In genomic region chr11:390175-390574, GRCh38 we compare ENCODE assay signal across 13 cellular contexts. TPM values are rescaled to one million over a fixed set of nuclear protein-coding genes. Genes with fewer than 3 reads are reported as not detected.
DNase-seq lines count a peak whose midpoint lies in the region; TF ChIP-seq lines count a peak whose summit lies in the region.
"Had no signal": no experiment of that assay in that cellular context is flagged by ENCODE, and none has a peak within 500 bp of the region (broad histone marks: within the 10 kb centered on the region; RNA-seq: fewer than 3 reads in every experiment).

No MANE protein-coding gene starts in this region.

- no peak overlapping the region for H3K4me2 ChIP-seq in OCI-LY1 (ENCODE audit: low read length)
- no peak overlapping the region for H3K4me2 ChIP-seq in neural progenitor cell

- H3K9me3 ChIP-seq in OCI-LY1 (ENCODE audit: low read length) (peaks cover 4% of the 10 kb centered on the region; the same call in 1 of the 2 replicates), neural progenitor cell (ENCODE audit: low read depth) (no peaks in the 10 kb centered on the region)
- H3K9me3 ChIP-seq: vagina had no signal

- H2AFZ ChIP-seq in OCI-LY1 (ENCODE audit: low read length) (no peak overlapping the region), neural progenitor cell (replicated peaks) (no peak overlapping the region)

- H3K79me2 ChIP-seq in OCI-LY1 (ENCODE audit: insufficient read depth, low read length) (no peaks in the 10 kb centered on the region), neural progenitor cell (ENCODE audit: low read depth) (no peaks in the 10 kb centered on the region)

- DNase-seq in NCI-H524 (lab: John Stamatoyannopoulos, UW) (peak; percentile 19 to 29), NCI-H524 treated with DMSO at 0.1 percent for 48 hours (lab: John Stamatoyannopoulos, UW) (no peak), neural progenitor cell (ENCODE audit: low spot score) (peak; percentile 68), AG20443 (ENCODE audit: low spot score) (no peak)
- no peak for DNase-seq in activated CD4-positive, CD25-positive, alpha-beta regulatory T cell (lab: John Stamatoyannopoulos, UW)
- DNase-seq: activated T-cell treated with anti-CD3 and anti-CD28 coated beads for 4 hours, dermis blood vessel endothelial cell, foreskin fibroblast, islet precursor cell, psoas muscle had no signal

- H3K27ac Mint-ChIP-seq in neural progenitor cell, result no peak overlapping the region
- H3K27ac Mint-ChIP-seq: stimulated activated memory B cell treated with anti-CD40 and anti-IgM and Interleukin-4, amounts not matched to agents 10 μg/mL and 1 μg/mL and 100 μg/mL, for 72 hours had no signal

- no peaks in the 10 kb centered on the region for H3K9me3 Mint-ChIP-seq in neural progenitor cell

- TF ChIP-seq CTCF in OCI-LY1 (IDR thresholded peaks at IDR 0.05; ENCODE audit: low read length), result peak; percentile 30; the same call in 1 of the 2 replicates
- TF ChIP-seq CTCF in neural progenitor cell (IDR thresholded peaks at IDR 0.05), result peak; percentile 44

- H3K9me2 ChIP-seq in OCI-LY1 (ENCODE audit: low read depth, low read length), result no peaks in the 10 kb centered on the region

- H4K20me1 ChIP-seq in OCI-LY1 (ENCODE audit: insufficient read depth, low read length) (no peaks in the 10 kb centered on the region), neural progenitor cell (ENCODE audit: low read depth) (no peaks in the 10 kb centered on the region)

- H3K27ac ChIP-seq in OCI-LY1 (ENCODE audit: low read depth, low read length, poor library complexity, severe bottlenecking) (no peak overlapping the region), neural progenitor cell (no peak overlapping the region)
- H3K27ac ChIP-seq: psoas muscle, vagina had no signal

- H3K27me3 Mint-ChIP-seq in neural progenitor cell (ENCODE audit: insufficient read depth, low read depth), result peaks cover 6% of the 10 kb centered on the region

- H3K4me1 Mint-ChIP-seq in neural progenitor cell, result no peaks in the 10 kb centered on the region
- H3K4me1 Mint-ChIP-seq: stimulated activated memory B cell treated with anti-CD40 and anti-IgM and Interleukin-4, amounts not matched to agents 10 μg/mL and 1 μg/mL and 100 μg/mL, for 72 hours had no signal

- peak overlapping the region; percentile 33 for H3K4me3 Mint-ChIP-seq in neural progenitor cell
- H3K4me3 Mint-ChIP-seq: stimulated activated memory B cell treated with anti-CD40 and anti-IgM and Interleukin-4, amounts not matched to agents 10 μg/mL and 1 μg/mL and 100 μg/mL, for 72 hours had no signal

- H3K4me1 ChIP-seq in OCI-LY1 (ENCODE audit: insufficient read depth, low read length, severe bottlenecking), result no peaks in the 10 kb centered on the region
- peaks cover 10% of the 10 kb centered on the region for H3K4me1 ChIP-seq in neural progenitor cell
- H3K4me1 ChIP-seq: psoas muscle had no signal

- H3F3A ChIP-seq in OCI-LY1 (ENCODE audit: insufficient read depth, low read length) (no peaks in the 10 kb centered on the region), neural progenitor cell (ENCODE audit: low read depth) (no peaks in the 10 kb centered on the region)

- no peaks in the 10 kb centered on the region for H3K36me3 Mint-ChIP-seq in neural progenitor cell
- H3K36me3 Mint-ChIP-seq: stimulated activated memory B cell treated with anti-CD40 and anti-IgM and Interleukin-4, amounts not matched to agents 10 μg/mL and 1 μg/mL and 100 μg/mL, for 72 hours had no signal

- H3K36me3 ChIP-seq in OCI-LY1 (ENCODE audit: insufficient read depth, low read length) (no peaks in the 10 kb centered on the region), neural progenitor cell (no peaks in the 10 kb centered on the region)
- H3K36me3 ChIP-seq: vagina had no signal

- H3K27me3 ChIP-seq in OCI-LY1 (ENCODE audit: insufficient read depth, low read length) (peaks cover 9% of the 10 kb centered on the region; the same call in 1 of the 2 replicates), neural progenitor cell (no peaks in the 10 kb centered on the region)
- H3K27me3 ChIP-seq: vagina had no signal

- H3K4me3 ChIP-seq in OCI-LY1 (ENCODE audit: low read depth, low read length, poor library complexity, severe bottlenecking), result no peak overlapping the region
- no peak overlapping the region for H3K4me3 ChIP-seq in neural progenitor cell
- H3K4me3 ChIP-seq: psoas muscle had no signal

- no peak overlapping the region for H3K9ac ChIP-seq in OCI-LY1 (ENCODE audit: low read length)
- H3K9ac ChIP-seq in neural progenitor cell, result no peak overlapping the region

RNA-seq across cellular contexts. Expression of gene PKP3, which starts 3.8 kb away (rescaled TPM):
- 6.5 and 8.5 TPM in 2 replicates for total RNA-seq in neural progenitor cell (ENCODE audit: low replicate concordance)

RNA-seq across cellular contexts. Expression of gene B4GALNT4, which starts 20.9 kb away (rescaled TPM):
- 16.4 and 110 TPM in 2 replicates for total RNA-seq in neural progenitor cell (ENCODE audit: low replicate concordance)

RNA-seq across cellular contexts. Expression of gene SIGIRR, which starts 24.6 kb away (rescaled TPM):
- 5.4 and 8.4 TPM in 2 replicates for total RNA-seq in neural progenitor cell (ENCODE audit: low replicate concordance)

RNA-seq across cellular contexts. Expression of gene ANO9, which starts 51.6 kb away (rescaled TPM):
- 1.3 and 4.7 TPM in 2 replicates for total RNA-seq in neural progenitor cell (ENCODE audit: low replicate concordance)

RNA-seq across cellular contexts. Expression of gene PTDSS2, which starts 59.9 kb away (rescaled TPM):
- 24.7 and 44.2 TPM in 2 replicates for total RNA-seq in neural progenitor cell (ENCODE audit: low replicate concordance)

Comparison
In these comparisons a context has a peak if more than half of its experiments do, and no peak if none do; other contexts are left out.
1. DNase-seq: peak in NCI-H524 (2 of 2) and neural progenitor cell (single experiment); none in NCI-H524 treated with DMSO at 0.1 percent for 48 hours (single experiment), activated CD4-positive, CD25-positive, alpha-beta regulatory T cell (0 of 4) and AG20443 (single experiment).